15 cellular contexts compared by ENCODE assay signal in genomic region chr9:133353548-133353947, GRCh38. TPM values are rescaled to one million over a fixed set of nuclear protein-coding genes. Genes with fewer than 3 reads are reported as not detected.
DNase-seq lines count a peak whose midpoint lies in the region; ATAC-seq and TF ChIP-seq lines count a peak whose summit lies in the region.
"Had no signal": no experiment of that assay in that cellular context is flagged by ENCODE, and none has a peak within 500 bp of the region (broad histone marks: within the 10 kb centered on the region; RNA-seq: fewer than 3 reads in every experiment).

No MANE protein-coding gene starts in this region.

- no peak overlapping the region for H3K4me3 ChIP-seq in transverse colon

- H3K27ac Mint-ChIP-seq in central memory CD8-positive, alpha-beta T cell (ENCODE audit: low read depth), result peak overlapping the region; percentile 89
- peak overlapping the region; percentile 92 for H3K27ac Mint-ChIP-seq in stimulated activated naive B cell treated with anti-CD40 and anti-IgM and Interleukin-4, amounts not matched to agents 10 μg/mL and 1 μg/mL and 100 μg/mL, for 72 hours
- peak overlapping the region in 2 of 10 donors; percentile 53 to 87 for H3K27ac Mint-ChIP-seq in naive thymus-derived CD8-positive, alpha-beta T cell

- POLR2A ChIA-PET in RWPE1 (lab: Yijun Ruan, JAX; ENCODE audit: low non-redundant PET), result no interaction called here
- POLR2A ChIA-PET in naive thymus-derived CD8-positive, alpha-beta T cell (lab: Charles Lee), result interaction anchor here (1.3 to 7.8 kb wide), 2 partner anchors 19 to 20 kb away, joined by 3 to 143 read pairs; no protein-coding TSS in a partner anchor

- peaks cover 21 to 40% (median 32%) of the 10 kb centered on the region in 4 donors for H3K4me1 ChIP-seq in transverse colon

- no peaks in the 10 kb centered on the region for H3K27me3 ChIP-seq in transverse colon

- H3K9me3 Mint-ChIP-seq in central memory CD8-positive, alpha-beta T cell, result no peaks in the 10 kb centered on the region
- H3K9me3 Mint-ChIP-seq in stimulated activated naive B cell treated with anti-CD40 and anti-IgM and Interleukin-4, amounts not matched to agents 10 μg/mL and 1 μg/mL and 100 μg/mL, for 72 hours, result no peaks in the 10 kb centered on the region
- no peaks in the 10 kb centered on the region for H3K9me3 Mint-ChIP-seq in naive thymus-derived CD8-positive, alpha-beta T cell

- no peak for TF ChIP-seq POLR2A in transverse colon (IDR thresholded peaks at IDR 0.05)

- no peak overlapping the region for H3K4me3 Mint-ChIP-seq in central memory CD8-positive, alpha-beta T cell
- H3K4me3 Mint-ChIP-seq in stimulated activated naive B cell treated with anti-CD40 and anti-IgM and Interleukin-4, amounts not matched to agents 10 μg/mL and 1 μg/mL and 100 μg/mL, for 72 hours, result no peak overlapping the region
- peak overlapping the region in 3 of 10 donors; percentile 24 to 83 (median 54) for H3K4me3 Mint-ChIP-seq in naive thymus-derived CD8-positive, alpha-beta T cell

- TF ChIP-seq EP300 in transverse colon (IDR thresholded peaks at IDR 0.05; ENCODE audit: low read depth), result no peak

- in situ Hi-C loops in transverse colon (cut with MboI; ENCODE audit: low pct_ligation_motif_present in 1 of 4, low pct_unique_long_range_greater_than_20kb in 1 of 4, low sequenced_read_pairs in 3 of 4), result no loop called here

- CTCF ChIA-PET in RWPE1 (lab: Yijun Ruan, JAX), result no interaction called here

- ATAC-seq in Right ventricle myocardium superior (ENCODE audit: poor library complexity) (no peak), left cardiac atrium (no peak)
- ATAC-seq in central memory CD8-positive, alpha-beta T cell (replicated peaks; ENCODE audit: extremely low read depth, poor library complexity, severe bottlenecking), result no peak
- no peak for ATAC-seq in stimulated activated naive B cell treated with anti-CD40 and anti-IgM and Interleukin-4, amounts not matched to agents 10 μg/mL and 1 μg/mL and 100 μg/mL, for 72 hours (replicated peaks)
- ATAC-seq in naive thymus-derived CD8-positive, alpha-beta T cell, result no peak

- TF ChIP-seq CTCF in RWPE1 (conservative IDR thresholded peaks at IDR 0.05; ENCODE audit: low read depth), result no peak
- no peak for TF ChIP-seq CTCF in transverse colon (IDR thresholded peaks at IDR 0.05)

- H3K36me3 Mint-ChIP-seq in central memory CD8-positive, alpha-beta T cell (ENCODE audit: insufficient read depth), result peaks cover 50% of the 10 kb centered on the region
- H3K36me3 Mint-ChIP-seq in stimulated activated naive B cell treated with anti-CD40 and anti-IgM and Interleukin-4, amounts not matched to agents 10 μg/mL and 1 μg/mL and 100 μg/mL, for 72 hours, result peaks cover 33 to 48% of the 10 kb centered on the region in 2 donors
- H3K36me3 Mint-ChIP-seq in naive thymus-derived CD8-positive, alpha-beta T cell, result peaks cover 0 to 53% (median 20%) of the 10 kb centered on the region in 3 donors

- H3K9me3 ChIP-seq in transverse colon, result no peaks in the 10 kb centered on the region

- DNase-seq in Right ventricle myocardium superior (peak; percentile 19), left cardiac atrium (no peak), RWPE1 (ENCODE audit: low spot score) (no peak), KG1 (lab: John Stamatoyannopoulos, UW) (no peak), transverse colon (no peak)
- no peak for DNase-seq in central memory CD8-positive, alpha-beta T cell (ENCODE audit: low spot score in 2 of 2)
- no peak for DNase-seq in stimulated activated naive B cell treated with anti-CD40 and anti-IgM and Interleukin-4, amounts not matched to agents 10 μg/mL and 1 μg/mL and 100 μg/mL, for 72 hours
- no peak for DNase-seq in naive thymus-derived CD8-positive, alpha-beta T cell
- DNase-seq: activated CD4-positive, alpha-beta T cell treated with anti-CD3 and anti-CD28 coated beads for 1 hour; activated effector memory CD4-positive, alpha-beta T cell treated with anti-CD3 and anti-CD28 coated beads, Interleukin-2, amount 50 U/mL, for 16 hours; AML-193; DND-41; foreskin melanocyte; NCI-H1694 treated with DMSO at 0.1 percent for 48 hours; NCI-H510A had no signal

- intact Hi-C loops in Right ventricle myocardium superior (cut with DNase I), result no loop called here
- intact Hi-C loops in left cardiac atrium (cut with DNase I), result no loop called here
- intact Hi-C loops in transverse colon (cut with DNase I; ENCODE audit: low total_unique reads), result no loop called here

- H3K27me3 Mint-ChIP-seq in central memory CD8-positive, alpha-beta T cell, result no peaks in the 10 kb centered on the region
- H3K27me3 Mint-ChIP-seq in stimulated activated naive B cell treated with anti-CD40 and anti-IgM and Interleukin-4, amounts not matched to agents 10 μg/mL and 1 μg/mL and 100 μg/mL, for 72 hours, result no peaks in the 10 kb centered on the region
- H3K27me3 Mint-ChIP-seq in naive thymus-derived CD8-positive, alpha-beta T cell, result no peaks in the 10 kb centered on the region

- WGBS in transverse colon (ENCODE audit: low coverage in 1 of 2), 2 donors, result 87% methylated on average over 5 of the region's 5 CpGs; no CpG with 5 or more reads in 1 of the 2 donors

- H3K4me1 Mint-ChIP-seq in central memory CD8-positive, alpha-beta T cell, result peaks cover 42% of the 10 kb centered on the region
- peaks cover 41 to 73% of the 10 kb centered on the region in 2 donors for H3K4me1 Mint-ChIP-seq in stimulated activated naive B cell treated with anti-CD40 and anti-IgM and Interleukin-4, amounts not matched to agents 10 μg/mL and 1 μg/mL and 100 μg/mL, for 72 hours
- H3K4me1 Mint-ChIP-seq in naive thymus-derived CD8-positive, alpha-beta T cell, result peaks cover 18 to 58% (median 43%) of the 10 kb centered on the region in 4 donors

- H3K27ac ChIP-seq in RWPE1 (peak overlapping the region; percentile 75), transverse colon (no peak overlapping the region)

- peaks cover 0 to 29% (median 11%) of the 10 kb centered on the region in 4 donors for H3K36me3 ChIP-seq in transverse colon

RNA-seq across cellular contexts. Expression of gene SURF1, which starts 2.7 kb away (rescaled TPM):
- total RNA-seq in Right ventricle myocardium superior, result 55.4 TPM
- total RNA-seq in left cardiac atrium, result 10 to 100 TPM; 34.1 to 42.5 TPM
- total RNA-seq in transverse colon, result 10 to 100 TPM; 14.2 to 66.1 (median 50.2) TPM
- total RNA-seq in naive thymus-derived CD8-positive, alpha-beta T cell, result 10 to 100 TPM; 58.7 to 59.5 TPM
- polyA plus RNA-seq in naive thymus-derived CD8-positive, alpha-beta T cell, result 100 to 1,000 TPM in 2 of 3 donors, 10 to 100 TPM in 1; 90.6 to 119 (median 112) TPM

RNA-seq across cellular contexts. Expression of gene SURF2, which starts 2.8 kb away (rescaled TPM):
- total RNA-seq in Right ventricle myocardium superior (14.0 TPM), left cardiac atrium (10 to 100 TPM; 10.6 to 15.5 TPM), transverse colon (10 to 100 TPM in 3 of 4 donors, 1 to 10 TPM in 1; 3.7 to 21.4 (median 17.9) TPM)
- 10 to 100 TPM; 22.8 to 24.7 TPM for total RNA-seq in naive thymus-derived CD8-positive, alpha-beta T cell
- polyA plus RNA-seq in naive thymus-derived CD8-positive, alpha-beta T cell, result 10 to 100 TPM; 39.8 to 52.0 (median 49.9) TPM

RNA-seq across cellular contexts. Expression of gene RPL7A, which starts 5.5 kb away (rescaled TPM):
- total RNA-seq in Right ventricle myocardium superior (834 TPM), left cardiac atrium (1,000 to 10,000 TPM; 1,074 to 1,076 TPM), transverse colon (1,000 to 10,000 TPM in 2 of 4 donors, 100 to 1,000 TPM in 2; 725 to 1,490 (median 1,034) TPM)
- total RNA-seq in naive thymus-derived CD8-positive, alpha-beta T cell, result 1,000 to 10,000 TPM; 2,300 to 2,355 TPM
- polyA plus RNA-seq in naive thymus-derived CD8-positive, alpha-beta T cell, result 1,000 to 10,000 TPM; 1,183 to 1,387 (median 1,313) TPM

RNA-seq across cellular contexts. Expression of gene MED22, which starts 5.6 kb away (rescaled TPM):
- total RNA-seq in Right ventricle myocardium superior, result 19.2 TPM
- total RNA-seq in left cardiac atrium, result 10 to 100 TPM; 18.2 to 22.7 TPM
- 10 to 100 TPM; 21.5 to 50.5 (median 25.4) TPM for total RNA-seq in transverse colon
- total RNA-seq in naive thymus-derived CD8-positive, alpha-beta T cell, result 10 to 100 TPM; 38.2 to 46.4 TPM
- 10 to 100 TPM; 10.3 to 20.6 (median 17.5) TPM for polyA plus RNA-seq in naive thymus-derived CD8-positive, alpha-beta T cell

RNA-seq across cellular contexts. Expression of gene SURF6, which starts 17.6 kb away (rescaled TPM):
- 11.1 TPM for total RNA-seq in Right ventricle myocardium superior
- total RNA-seq in left cardiac atrium, result 10 to 100 TPM; 11.1 to 12.2 TPM
- 10 to 100 TPM; 18.1 to 61.3 (median 22.5) TPM for total RNA-seq in transverse colon
- total RNA-seq in naive thymus-derived CD8-positive, alpha-beta T cell, result 10 to 100 TPM; 29.8 to 34.1 TPM
- 10 to 100 TPM in 2 of 3 donors, 1 to 10 TPM in 1; 4.9 to 16.9 (median 10.1) TPM for polyA plus RNA-seq in naive thymus-derived CD8-positive, alpha-beta T cell
